21 cellular contexts compared by ENCODE assay signal in genomic region chr2:133142087-133142486, GRCh38.
DNase-seq lines count a peak whose midpoint lies in the region; ATAC-seq and TF ChIP-seq lines count a peak whose summit lies in the region.
"Had no signal": no experiment of that assay in that cellular context is flagged by ENCODE, and none has a peak within 500 bp of the region (broad histone marks: within the 10 kb centered on the region; RNA-seq: fewer than 3 reads in every experiment).

No MANE protein-coding gene starts in this region.

- H3K23ac ChIP-seq in mesendoderm (ENCODE audit: low read length): no peak overlapping the region

- no peaks in the 10 kb centered on the region for H3K4me1 ChIP-seq in mesendoderm (ENCODE audit: control insufficient read depth, low read depth, low read length)
- no peaks in the 10 kb centered on the region for H3K4me1 ChIP-seq in upper lobe of left lung
- H3K4me1 ChIP-seq: BLaER1 treated with 17β-estradiol and CSF1 and Interleukin-3, amounts not matched to agents 10 nM and 100 nM had no signal

- no peak overlapping the region for H3K4me3 Mint-ChIP-seq in Calu3 (ENCODE audit: low read depth, unreplicated experiment)
- H3K4me3 Mint-ChIP-seq: B cell; CD8-positive, alpha-beta T cell; IgD-negative memory B cell had no signal

- no peak overlapping the region for H2BK5ac ChIP-seq in mesendoderm (ENCODE audit: low read length)

- H3K4ac ChIP-seq in mesendoderm (ENCODE audit: low read depth, low read length): no peak overlapping the region

- no peak overlapping the region for H2AK5ac ChIP-seq in mesendoderm (ENCODE audit: low read length)

- no peak for TF ChIP-seq POLR2A in upper lobe of left lung (IDR thresholded peaks at IDR 0.05)

- H3K36me3 ChIP-seq in mesendoderm (ENCODE audit: control insufficient read depth, insufficient read depth, low read length) (no peaks in the 10 kb centered on the region), upper lobe of left lung (no peaks in the 10 kb centered on the region)
- H3K36me3 ChIP-seq: BLaER1 treated with 17β-estradiol and CSF1 and Interleukin-3, amounts not matched to agents 10 nM and 100 nM; HAP-1 had no signal

- H2BK15ac ChIP-seq in mesendoderm (replicated peaks; ENCODE audit: low read depth): no peak overlapping the region

- no peaks in the 10 kb centered on the region for H3K9me3 ChIP-seq in upper lobe of left lung
- H3K9me3 ChIP-seq: BLaER1 treated with 17β-estradiol and CSF1 and Interleukin-3, amounts not matched to agents 10 nM and 100 nM; HAP-1 had no signal

- H3K18ac ChIP-seq in mesendoderm (ENCODE audit: low read length): no peak overlapping the region

- no peak overlapping the region for H4K5ac ChIP-seq in mesendoderm (ENCODE audit: low read length)

- no peaks in the 10 kb centered on the region for H3K36me3 Mint-ChIP-seq in Calu3 (ENCODE audit: insufficient read depth, unreplicated experiment)
- H3K36me3 Mint-ChIP-seq: CD8-positive, alpha-beta T cell; IgD-negative memory B cell had no signal

- H3K4me3 ChIP-seq in mesendoderm (ENCODE audit: low read length): no peak overlapping the region
- no peak overlapping the region for H3K4me3 ChIP-seq in upper lobe of left lung
- H3K4me3 ChIP-seq: BLaER1 treated with 17β-estradiol and CSF1 and Interleukin-3, amounts not matched to agents 10 nM and 100 nM; GM23248; HAP-1 had no signal

- peak; percentile 60 for ATAC-seq in GM18867 (IDR thresholded peaks at IDR 0.05; ENCODE audit: unreplicated experiment)
- peak; percentile 59 for ATAC-seq in HG02678 (IDR thresholded peaks at IDR 0.05; ENCODE audit: unreplicated experiment)
- ATAC-seq in HG02938 (IDR thresholded peaks at IDR 0.05; ENCODE audit: unreplicated experiment): peak; percentile 53
- ATAC-seq in GM18502 (IDR thresholded peaks at IDR 0.05; ENCODE audit: poor library complexity, unreplicated experiment): no peak
- ATAC-seq in upper lobe of left lung (ENCODE audit: low FRiP score in 2 of 2): no peak
- ATAC-seq: CD8-positive, alpha-beta T cell; HepG2 had no signal

- H3K27me3 ChIP-seq in mesendoderm (ENCODE audit: insufficient read depth, low read length, poor library complexity): no peaks in the 10 kb centered on the region
- H3K27me3 ChIP-seq in upper lobe of left lung: no peaks in the 10 kb centered on the region
- H3K27me3 ChIP-seq: BLaER1 treated with 17β-estradiol and CSF1 and Interleukin-3, amounts not matched to agents 10 nM and 100 nM had no signal

- CTCF ChIA-PET in Calu3 (lab: Charles Lee): interaction anchor here (1.3 kb wide), 1 partner anchor 25 kb away, joined by 3 read pairs; no protein-coding TSS in a partner anchor

- peaks cover 46% of the 10 kb centered on the region for H3K4me1 Mint-ChIP-seq in Calu3 (ENCODE audit: low read depth, unreplicated experiment)
- H3K4me1 Mint-ChIP-seq: B cell had no signal

- no peaks in the 10 kb centered on the region for H3K79me2 ChIP-seq in mesendoderm (ENCODE audit: control insufficient read depth, insufficient read depth, low read length)

- H3K79me1 ChIP-seq in mesendoderm (ENCODE audit: low read length): no peaks in the 10 kb centered on the region

- no TSS peak for BruUV-seq in Calu3 (replicated peaks; lab: Mats Ljungman, UMichigan)

- TF ChIP-seq EP300 in upper lobe of left lung (IDR thresholded peaks at IDR 0.05): no peak

- H3K27ac Mint-ChIP-seq in Calu3 (ENCODE audit: unreplicated experiment): no peak overlapping the region
- H3K27ac Mint-ChIP-seq: B cell; CD8-positive, alpha-beta T cell; IgD-negative memory B cell had no signal

- H3K9me3 Mint-ChIP-seq in Calu3 (ENCODE audit: low read depth, unreplicated experiment): no peaks in the 10 kb centered on the region

- H3K27ac ChIP-seq in mesendoderm (ENCODE audit: low read depth, low read length) (no peak overlapping the region), upper lobe of left lung (no peak overlapping the region)
- H3K27ac ChIP-seq: BLaER1 treated with 17β-estradiol and CSF1 and Interleukin-3, amounts not matched to agents 10 nM and 100 nM; GM23248 had no signal

- intact Hi-C loops in Calu3 (cut with micrococcal nuclease; ENCODE audit: unreplicated experiment): loop anchor here (5.0 to 10.0 kb wide), 4 partner anchors 70 to 597 kb away; partner anchors contain the start of gene LYPD1

- WGBS in mesendoderm (ENCODE audit: extremely low coverage, insufficient coverage, low lambda C conversion rate): no CpG with 5 or more reads among the region's 3 CpGs
- WGBS in upper lobe of left lung, 2 donors: 87 to 88% methylated on average over 3 of the region's 3 CpGs

- peak overlapping the region; percentile 28 for H4K8ac ChIP-seq in mesendoderm (ENCODE audit: low read depth, low read length)

- DNase-seq in mesendoderm (no peak), upper lobe of left lung (no peak), Calu3 (no peak)
- DNase-seq in activated effector memory CD4-positive, alpha-beta T cell treated with anti-CD3 and anti-CD28 coated beads, Interleukin-2, amount 50 U/mL, for 16 hours: no peak
- DNase-seq: CD8-positive, alpha-beta T cell; DMS 273 treated with DMSO at 0.1 percent for 48 hours; DMS53; DND-41; EL; GM23248; Kasumi-1; KBM-7 had no signal

- H3K4me2 ChIP-seq in mesendoderm (ENCODE audit: low read length): no peak overlapping the region
- H3K4me2 ChIP-seq: BLaER1 treated with 17β-estradiol and CSF1 and Interleukin-3, amounts not matched to agents 10 nM and 100 nM had no signal

- H2BK120ac ChIP-seq in mesendoderm (ENCODE audit: low read depth, low read length): no peak overlapping the region

- no peaks in the 10 kb centered on the region for H3K27me3 Mint-ChIP-seq in Calu3 (ENCODE audit: unreplicated experiment)
- H3K27me3 Mint-ChIP-seq: B cell, IgD-negative memory B cell had no signal

- no peak overlapping the region for H3K56ac ChIP-seq in mesendoderm (ENCODE audit: low read length)

- TF ChIP-seq CTCF in upper lobe of left lung (IDR thresholded peaks at IDR 0.05): no peak
- TF ChIP-seq CTCF in Calu3 (IDR thresholded peaks at IDR 0.05; ENCODE audit: unreplicated experiment): no peak

- H3K9ac ChIP-seq in mesendoderm (ENCODE audit: low read length): no peak overlapping the region
- H3K9ac ChIP-seq: BLaER1 treated with 17β-estradiol and CSF1 and Interleukin-3, amounts not matched to agents 10 nM and 100 nM; GM23248 had no signal

Comparison
In these comparisons a context has a peak if more than half of its experiments do, and no peak if none do; other contexts are left out.
1. ATAC-seq: peak in GM18867 (single experiment), HG02678 (single experiment) and HG02938 (single experiment); none in GM18502 (single experiment) and upper lobe of left lung (0 of 2).